In genomic region chr1:197024460-197024859, GRCh38 we compare ENCODE assay signal across 25 cellular contexts. TPM values are rescaled to one million over a fixed set of nuclear protein-coding genes. Genes with fewer than 3 reads are reported as not detected.
"Had no signal": no experiment of that assay in that cellular context is flagged by ENCODE, and none has a peak within 500 bp of the region (broad histone marks: within the 10 kb centered on the region; RNA-seq: fewer than 3 reads in every experiment).

No MANE protein-coding gene starts in this region.

- H3K27ac ChIP-seq: dorsolateral prefrontal cortex, foreskin keratinocyte, neutrophil, skin epidermis, transverse colon had no signal

- H3K27me3 ChIP-seq: dorsolateral prefrontal cortex, foreskin keratinocyte, neutrophil, transverse colon had no signal

- H3K4me1 ChIP-seq: foreskin keratinocyte, transverse colon had no signal

- H3K27ac Mint-ChIP-seq: activated CD4-positive, alpha-beta memory T cell treated with anti-CD3 and anti-CD28 coated beads, Interleukin-2, amount 10 ng/mL, durations not matched to agents 7 days and 5 days; activated CD4-positive, alpha-beta T cell treated with anti-CD3 and anti-CD28 coated beads for 36 hours; activated naive CD8-positive, alpha-beta T cell treated with anti-CD3 and anti-CD28 coated beads for 36 hours; endodermal cell; natural killer cell; T-helper 17 cell had no signal

- FAIRE-seq: bronchial epithelial cell had no signal

- H3K4me3 Mint-ChIP-seq: activated CD4-positive, alpha-beta memory T cell treated with anti-CD3 and anti-CD28 coated beads, Interleukin-2, amount 10 ng/mL, durations not matched to agents 7 days and 5 days; activated CD4-positive, alpha-beta T cell treated with anti-CD3 and anti-CD28 coated beads for 36 hours; activated naive CD8-positive, alpha-beta T cell treated with anti-CD3 and anti-CD28 coated beads for 36 hours; endodermal cell; natural killer cell; T-helper 17 cell had no signal

- H3K27me3 Mint-ChIP-seq: activated CD4-positive, alpha-beta memory T cell treated with anti-CD3 and anti-CD28 coated beads, Interleukin-2, amount 10 ng/mL, durations not matched to agents 7 days and 5 days; activated naive CD8-positive, alpha-beta T cell treated with anti-CD3 and anti-CD28 coated beads for 36 hours; T-helper 17 cell had no signal

- ATAC-seq: activated CD4-positive, alpha-beta T cell treated with anti-CD3 and anti-CD28 coated beads for 36 hours; foreskin keratinocyte; natural killer cell; T-helper 17 cell had no signal

- H3K4me3 ChIP-seq: dorsolateral prefrontal cortex, skin epidermis, transverse colon had no signal

- H3K36me3 Mint-ChIP-seq: activated naive CD8-positive, alpha-beta T cell treated with anti-CD3 and anti-CD28 coated beads for 36 hours; natural killer cell had no signal

- H3K36me3 ChIP-seq: neutrophil, transverse colon had no signal

- DNase-seq: activated CD4-positive, alpha-beta memory T cell treated with anti-CD3 and anti-CD28 coated beads, Interleukin-2, amount 10 ng/mL, durations not matched to agents 7 days and 5 days; activated CD4-positive, alpha-beta T cell treated with anti-CD3 and anti-CD28 coated beads for 36 hours; activated gamma-delta T cell treated with Interleukin-2 at 50 U/mL for 16 hours; activated naive CD8-positive, alpha-beta T cell treated with anti-CD3 and anti-CD28 coated beads for 36 hours; activated T-cell treated with anti-CD3 and anti-CD28 coated beads, Interleukin-2, amount 50 U/mL, for 48 hours; anterior cingulate cortex; dorsolateral prefrontal cortex; endodermal cell; erythroblast; foreskin keratinocyte; glutamatergic neuron; hypothalamus; kidney glomerular epithelial cell; mesendoderm; natural killer cell; stimulated activated CD4-positive, alpha-beta T cell treated with anti-CD3 and anti-CD28 coated beads, Interleukin-15, amount 100 ng/mL, for 24 hours; stimulated activated CD4-positive, alpha-beta T cell treated with anti-CD3 and anti-CD28 coated beads, Interleukin-4, amount 100 ng/mL, for 1 hour; stimulated activated naive CD4-positive, alpha-beta T cell; substantia nigra; T-helper 17 cell; transverse colon had no signal

- H3K4me1 Mint-ChIP-seq: activated CD4-positive, alpha-beta memory T cell treated with anti-CD3 and anti-CD28 coated beads, Interleukin-2, amount 10 ng/mL, durations not matched to agents 7 days and 5 days; activated CD4-positive, alpha-beta T cell treated with anti-CD3 and anti-CD28 coated beads for 36 hours; activated naive CD8-positive, alpha-beta T cell treated with anti-CD3 and anti-CD28 coated beads for 36 hours; natural killer cell; T-helper 17 cell had no signal

- H3K9me3 ChIP-seq: neutrophil, transverse colon had no signal

- H3K9me3 Mint-ChIP-seq: activated CD4-positive, alpha-beta memory T cell treated with anti-CD3 and anti-CD28 coated beads, Interleukin-2, amount 10 ng/mL, durations not matched to agents 7 days and 5 days; activated naive CD8-positive, alpha-beta T cell treated with anti-CD3 and anti-CD28 coated beads for 36 hours; endodermal cell had no signal

RNA-seq across cellular contexts. Expression of gene F13B, which starts 42.6 kb away (rescaled TPM):
- total RNA-seq: activated CD4-positive, alpha-beta memory T cell treated with anti-CD3 and anti-CD28 coated beads, Interleukin-2, amount 10 ng/mL, durations not matched to agents 7 days and 5 days; activated CD4-positive, alpha-beta T cell treated with anti-CD3 and anti-CD28 coated beads for 36 hours; activated naive CD8-positive, alpha-beta T cell treated with anti-CD3 and anti-CD28 coated beads for 36 hours; bronchial epithelial cell; dorsolateral prefrontal cortex; endodermal cell; foreskin keratinocyte; natural killer cell; renal cortical epithelial cell; T-helper 17 cell; transverse colon had no signal
- polyA plus RNA-seq: foreskin keratinocyte had no signal

RNA-seq across cellular contexts. Expression of gene CFHR5, which starts 47.1 kb away (rescaled TPM):
- total RNA-seq: activated CD4-positive, alpha-beta memory T cell treated with anti-CD3 and anti-CD28 coated beads, Interleukin-2, amount 10 ng/mL, durations not matched to agents 7 days and 5 days; activated CD4-positive, alpha-beta T cell treated with anti-CD3 and anti-CD28 coated beads for 36 hours; activated naive CD8-positive, alpha-beta T cell treated with anti-CD3 and anti-CD28 coated beads for 36 hours; bronchial epithelial cell; endodermal cell; foreskin keratinocyte; natural killer cell; renal cortical epithelial cell; T-helper 17 cell; transverse colon had no signal
- polyA plus RNA-seq: foreskin keratinocyte had no signal
